ENCODE assay signal across 11 cellular contexts in the genomic region with DNA sequence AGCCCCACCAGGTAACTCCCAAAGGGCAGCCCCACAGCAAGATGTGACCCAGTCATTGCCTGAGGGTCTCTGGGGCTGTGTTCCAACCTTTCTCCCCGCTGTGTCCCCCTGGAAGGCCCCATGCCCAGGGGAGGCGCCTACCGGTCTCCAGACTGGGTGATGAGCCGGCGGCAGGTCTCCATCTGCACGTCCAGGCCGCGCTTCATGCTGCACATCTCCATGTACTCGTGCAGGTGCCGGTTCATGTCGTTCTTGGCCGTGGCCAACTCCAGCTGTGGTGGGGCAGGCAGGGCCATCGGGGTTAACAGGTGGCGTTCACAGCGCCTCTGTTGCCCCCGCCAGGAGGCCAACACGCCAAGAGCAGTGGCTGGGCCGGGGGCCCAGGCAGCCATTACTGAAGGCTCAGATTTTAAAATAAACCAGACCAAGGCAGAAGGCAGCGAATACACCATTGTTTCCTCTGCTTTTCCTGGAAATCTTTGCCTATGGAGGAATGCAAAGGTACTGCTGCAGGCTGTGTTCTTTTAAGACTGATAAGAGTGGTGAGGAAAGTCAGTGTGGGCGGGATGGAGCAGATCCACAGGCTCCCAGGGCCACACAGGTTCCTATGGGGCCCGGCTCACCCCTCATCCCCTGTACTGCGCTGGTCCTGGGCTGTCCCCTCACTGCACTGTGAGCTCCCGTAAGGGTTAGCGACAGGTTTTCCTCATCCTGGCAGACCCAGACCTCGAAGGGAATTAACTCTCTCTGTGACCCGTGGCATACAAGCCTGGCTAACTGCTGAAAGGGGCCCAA. TPM values are rescaled to one million over a fixed set of nuclear protein-coding genes. Genes with fewer than 3 reads are reported as not detected.
A peak's percentile ranks its signal among the peaks of the same experiment; 100 is the strongest.
DNase-seq lines count a peak whose midpoint lies in the region; ATAC-seq, FAIRE-seq and TF ChIP-seq lines count a peak whose summit lies in the region.
"Had no signal": no experiment of that assay in that cellular context is flagged by ENCODE, and none has a peak within 500 bp of the region (broad histone marks: within the 10 kb centered on the region; RNA-seq: fewer than 3 reads in every experiment).

No MANE protein-coding gene starts in this region.

- CTCF ChIA-PET in WTC11 (lab: Charles Lee) = interaction anchor here (0.5 to 7.1 kb wide), 5 partner anchors 12 to 331 kb away, joined by 3 to 195 read pairs (median 4); a partner anchor contains a TSS

- peaks cover 60% of the 10 kb centered on the region for H3F3A ChIP-seq in GM23248 (ENCODE audit: insufficient read depth)

- ATAC-seq in WTC11 = no peak
- ATAC-seq in left colon = peak; percentile 10
- ATAC-seq in SK-N-SH treated with all-trans-retinoic acid at 6 μM for 48 hours = no peak

- H3K4me2 ChIP-seq in GM23248 (ENCODE audit: unreplicated experiment) = peak overlapping the region; percentile 32

- in situ Hi-C loops in GM23248 (cut with MboI) = no loop called here

- no peak overlapping the region; the same call in 1 of the 2 replicates for H3K4me3 Mint-ChIP-seq in WTC11

- WGBS in GM23248 (ENCODE audit: low coverage in 1 of 2, low lambda C conversion rate in 2 of 2, missing lambda C conversion rate in 2 of 2), 2 experiments = 93 to 95% methylated on average over 25 to 26 of the region's 26 CpGs

- H3K36me3 Mint-ChIP-seq in WTC11 = peaks cover 54% of the 10 kb centered on the region

- H3K27ac ChIP-seq in GM23248 (peak overlapping the region; percentile 96), skin epidermis (peak overlapping the region in 12 of 21 experiments; percentile 21 to 80 (median 72))

- DNase-seq in GM23248 = no peak
- no peak for DNase-seq in WTC11 (ENCODE audit: low spot score)
- no peak for DNase-seq in left colon
- no peak for DNase-seq in HuH-7.5 (ENCODE audit: low spot score)
- no peak for DNase-seq in D721Med (ENCODE audit: insufficient read length, low spot score)
- DNase-seq in GDM1 (lab: John Stamatoyannopoulos, UW) = no peak
- DNase-seq: activated CD4-positive, CD25-positive, alpha-beta regulatory T cell treated with anti-CD3 and anti-CD28 coated beads, Interleukin-2, amount 50 U/mL, for 72 hours; MV-4-11 had no signal

- H3K9me3 ChIP-seq in GM23248 (ENCODE audit: low read depth) = no peaks in the 10 kb centered on the region

- FAIRE-seq in D721Med (lab: Jason Lieb, UNC) = no peak
- FAIRE-seq: bronchial epithelial cell had no signal

- H4K20me1 ChIP-seq in GM23248 (ENCODE audit: insufficient read depth) = peaks cover 2% of the 10 kb centered on the region

- H3K9me3 Mint-ChIP-seq in WTC11 = no peaks in the 10 kb centered on the region

- peaks cover 74% of the 10 kb centered on the region for H3K79me2 ChIP-seq in GM23248 (ENCODE audit: insufficient read depth)

- H3K9me2 ChIP-seq in GM23248 (ENCODE audit: insufficient read depth) = no peaks in the 10 kb centered on the region

- H3K4me1 ChIP-seq in GM23248 (ENCODE audit: insufficient read depth) = peaks cover 33% of the 10 kb centered on the region

- H2AFZ ChIP-seq in GM23248 = no peak overlapping the region

- no peaks in the 10 kb centered on the region; the same call in 1 of the 2 replicates for H3K27me3 Mint-ChIP-seq in WTC11 (ENCODE audit: low read depth)

- TF ChIP-seq CTCF in WTC11 (IDR thresholded peaks at IDR 0.05) (no peak), D721Med (IDR thresholded peaks at IDR 0.05; ENCODE audit: insufficient read depth, missing control alignments) (no peak)

- peaks cover 40% of the 10 kb centered on the region for H3K4me1 Mint-ChIP-seq in WTC11

- POLR2A ChIA-PET in WTC11 (lab: Charles Lee) = interaction anchor here (0.5 to 1.2 kb wide), 4 partner anchors 12 to 99 kb away, joined by 3 to 4 read pairs (median 4); no protein-coding TSS in a partner anchor

- no peak overlapping the region for H3K4me3 ChIP-seq in GM23248
- no peak overlapping the region for H3K4me3 ChIP-seq in skin epidermis

- H3K27ac Mint-ChIP-seq in WTC11 = peak overlapping the region; percentile 60

- peaks cover 23% of the 10 kb centered on the region for H3K36me3 ChIP-seq in GM23248 (ENCODE audit: low read depth)

- H3K27me3 ChIP-seq in GM23248 (replicated peaks; ENCODE audit: insufficient read depth) = no peaks in the 10 kb centered on the region

- intact Hi-C loops in left colon (cut with DNase I, micrococcal nuclease) = no loop called here

- H3K9ac ChIP-seq in GM23248 = peak overlapping the region; percentile 68

TF ChIP-seq in WTC11, 78 proteins besides CTCF, POLR2A, EP300 and RAD21 (continues in another document):
- TF ChIP-seq ETV6 (CRISPR knock-in tag; IDR thresholded peaks at IDR 0.05) (no peak), OVOL2 (CRISPR knock-in tag; IDR thresholded peaks at IDR 0.05; ENCODE audit: borderline replicate concordance) (no peak), SOX15 (CRISPR knock-in tag; IDR thresholded peaks at IDR 0.05) (no peak), IRF2 (CRISPR knock-in tag; IDR thresholded peaks at IDR 0.05; ENCODE audit: borderline replicate concordance, low read depth) (no peak), SMAD4 (CRISPR knock-in tag; IDR thresholded peaks at IDR 0.05) (no peak), PRRX2 (CRISPR knock-in tag; IDR thresholded peaks at IDR 0.05) (no peak), RELA (CRISPR knock-in tag; IDR thresholded peaks at IDR 0.05; ENCODE audit: borderline replicate concordance) (no peak), FOXP1 (CRISPR knock-in tag; IDR thresholded peaks at IDR 0.05; ENCODE audit: borderline replicate concordance) (no peak), TCF7 (CRISPR knock-in tag; IDR thresholded peaks at IDR 0.05; ENCODE audit: low read depth) (no peak)

TF ChIP-seq in SK-N-SH treated with all-trans-retinoic acid at 6 μM for 48 hours, 23 proteins besides CTCF, POLR2A, EP300 and RAD21 (continues in another document):
- TF ChIP-seq ZFP3 (CRISPR knock-in tag; IDR thresholded peaks at IDR 0.05) (no peak), TOX (CRISPR knock-in tag; IDR thresholded peaks at IDR 0.05; ENCODE audit: borderline replicate concordance) (no peak), ZNF70 (CRISPR knock-in tag; IDR thresholded peaks at IDR 0.05) (no peak), ZC3H10 (CRISPR knock-in tag; IDR thresholded peaks at IDR 0.05) (no peak), BACH2 (CRISPR knock-in tag; IDR thresholded peaks at IDR 0.05; ENCODE audit: borderline replicate concordance) (no peak), GLIS3 (CRISPR knock-in tag; IDR thresholded peaks at IDR 0.05) (no peak), ZNF565 (CRISPR knock-in tag; conservative IDR thresholded peaks at IDR 0.05; ENCODE audit: low read depth) (no peak), RARB (CRISPR knock-in tag; IDR thresholded peaks at IDR 0.05) (no peak), SNAI2 (CRISPR knock-in tag; IDR thresholded peaks at IDR 0.05) (no peak), PPARA (CRISPR knock-in tag; IDR thresholded peaks at IDR 0.05; ENCODE audit: borderline replicate concordance) (no peak)
- TF ChIP-seq, protein P1, sequence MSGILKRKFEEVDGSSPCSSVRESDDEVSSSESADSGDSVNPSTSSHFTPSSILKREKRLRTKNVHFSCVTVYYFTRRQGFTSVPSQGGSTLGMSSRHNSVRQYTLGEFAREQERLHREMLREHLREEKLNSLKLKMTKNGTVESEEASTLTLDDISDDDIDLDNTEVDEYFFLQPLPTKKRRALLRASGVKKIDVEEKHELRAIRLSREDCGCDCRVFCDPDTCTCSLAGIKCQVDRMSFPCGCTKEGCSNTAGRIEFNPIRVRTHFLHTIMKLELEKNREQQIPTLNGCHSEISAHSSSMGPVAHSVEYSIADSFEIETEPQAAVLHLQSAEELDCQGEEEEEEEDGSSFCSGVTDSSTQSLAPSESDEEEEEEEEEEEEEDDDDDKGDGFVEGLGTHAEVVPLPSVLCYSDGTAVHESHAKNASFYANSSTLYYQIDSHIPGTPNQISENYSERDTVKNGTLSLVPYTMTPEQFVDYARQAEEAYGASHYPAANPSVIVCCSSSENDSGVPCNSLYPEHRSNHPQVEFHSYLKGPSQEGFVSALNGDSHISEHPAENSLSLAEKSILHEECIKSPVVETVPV (CRISPR knock-in tag; IDR thresholded peaks at IDR 0.05) = no peak
- TF ChIP-seq, protein P2, sequence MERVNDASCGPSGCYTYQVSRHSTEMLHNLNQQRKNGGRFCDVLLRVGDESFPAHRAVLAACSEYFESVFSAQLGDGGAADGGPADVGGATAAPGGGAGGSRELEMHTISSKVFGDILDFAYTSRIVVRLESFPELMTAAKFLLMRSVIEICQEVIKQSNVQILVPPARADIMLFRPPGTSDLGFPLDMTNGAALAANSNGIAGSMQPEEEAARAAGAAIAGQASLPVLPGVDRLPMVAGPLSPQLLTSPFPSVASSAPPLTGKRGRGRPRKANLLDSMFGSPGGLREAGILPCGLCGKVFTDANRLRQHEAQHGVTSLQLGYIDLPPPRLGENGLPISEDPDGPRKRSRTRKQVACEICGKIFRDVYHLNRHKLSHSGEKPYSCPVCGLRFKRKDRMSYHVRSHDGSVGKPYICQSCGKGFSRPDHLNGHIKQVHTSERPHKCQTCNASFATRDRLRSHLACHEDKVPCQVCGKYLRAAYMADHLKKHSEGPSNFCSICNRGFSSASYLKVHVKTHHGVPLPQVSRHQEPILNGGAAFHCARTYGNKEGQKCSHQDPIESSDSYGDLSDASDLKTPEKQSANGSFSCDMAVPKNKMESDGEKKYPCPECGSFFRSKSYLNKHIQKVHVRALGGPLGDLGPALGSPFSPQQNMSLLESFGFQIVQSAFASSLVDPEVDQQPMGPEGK (CRISPR knock-in tag; IDR thresholded peaks at IDR 0.05; ENCODE audit: borderline replicate concordance) = no peak

RNA-seq across cellular contexts. Expression of a gene that starts 7.3 kb away (rescaled TPM):
- total RNA-seq in GM23248 (2014; rRNA removed; shearing (Covaris generic)) = 6,196 and 7,726 TPM in 2 replicates
- polyA plus RNA-seq in GM23248 (2016; fragmentation: Nextera tagmentation; extraction: Ambion mirVana) = 7,868 and 8,138 TPM in 2 replicates
- total RNA-seq in WTC11 (2021) (4,276 to 4,694 TPM (median 4,682 TPM) in 3 replicates), left colon (1,000 to 10,000 TPM; 2,230 to 2,756 TPM)

RNA-seq across cellular contexts. Expression of a gene that starts 14.3 kb away (rescaled TPM):
- total RNA-seq in GM23248 (2014; rRNA removed; shearing (Covaris generic)) = 18.0 and 19.7 TPM in 2 replicates
- 14.5 and 19.2 TPM in 2 replicates for polyA plus RNA-seq in GM23248 (2016; fragmentation: Nextera tagmentation; extraction: Ambion mirVana)
- total RNA-seq in WTC11 (2021) = 14.1 to 15.4 TPM (median 14.5 TPM) in 3 replicates
- total RNA-seq in left colon = 1 to 10 TPM; 3.8 to 7.2 TPM

RNA-seq across cellular contexts. Expression of a gene that starts 26.5 kb away (rescaled TPM):
- total RNA-seq in GM23248 (2014; rRNA removed; shearing (Covaris generic)) = 44.3 TPM in 2 replicates
- polyA plus RNA-seq in GM23248 (2016; fragmentation: Nextera tagmentation; extraction: Ambion mirVana) = 27.0 and 31.8 TPM in 2 replicates
- 68.4 to 79.4 TPM (median 72.4 TPM) in 3 replicates for total RNA-seq in WTC11 (2021)
- 10 to 100 TPM; 22.2 to 34.4 TPM for total RNA-seq in left colon

RNA-seq across cellular contexts. Expression of a gene that starts 47.7 kb away (rescaled TPM):
- total RNA-seq in GM23248 (2014; rRNA removed; shearing (Covaris generic)) = 26.3 and 46.8 TPM in 2 replicates
- 15.5 and 17.6 TPM in 2 replicates for polyA plus RNA-seq in GM23248 (2016; fragmentation: Nextera tagmentation; extraction: Ambion mirVana)
- total RNA-seq in WTC11 (2021) (131 to 141 TPM (median 133 TPM) in 3 replicates), left colon (10 to 100 TPM; 21.9 to 29.4 TPM)

RNA-seq across cellular contexts. Expression of a gene that starts 48.5 kb away (rescaled TPM):
- total RNA-seq in GM23248 (2014; rRNA removed; shearing (Covaris generic)) = 29.8 and 68.3 TPM in 2 replicates
- polyA plus RNA-seq in GM23248 (2016; fragmentation: Nextera tagmentation; extraction: Ambion mirVana) = 286 and 301 TPM in 2 replicates
- total RNA-seq in WTC11 (2021) (285 to 290 TPM (median 288 TPM) in 3 replicates), left colon (100 to 1,000 TPM; 124 to 131 TPM)
